Comparison of ENCODE assay signal across 8 cellular contexts in genomic region chr19:4723465-4724251, GRCh38. TPM values are rescaled to one million over a fixed set of nuclear protein-coding genes. Genes with fewer than 3 reads are reported as not detected.
DNase-seq lines count a peak whose midpoint lies in the region; ATAC-seq and TF ChIP-seq lines count a peak whose summit lies in the region.

DPP9 (minus strand) TSS chr19:4723842; CDS start chr19:4719906, 3,936 bp downstream.

- dilution Hi-C loops in mammary epithelial cell (cut with HindIII; ENCODE audit: low sequenced_read_pairs) = no loop called here

- 0% methylated on average over 26 of the region's 76 CpGs for WGBS in mammary epithelial cell (ENCODE audit: low coverage, missing lambda C conversion rate)

- no peaks in the 10 kb centered on the region for H3K9me3 ChIP-seq in WERI-Rb-1 (ENCODE audit: severe bottlenecking)
- H3K9me3 ChIP-seq in mammary epithelial cell (replicated peaks; ENCODE audit: insufficient read depth, low read length) = no peaks in the 10 kb centered on the region
- no peaks in the 10 kb centered on the region for H3K9me3 ChIP-seq in iPS-20b (ENCODE audit: insufficient read depth, low read depth, low read length)

- intact Hi-C loops in mammary epithelial cell (cut with micrococcal nuclease) = loop anchor here (1.0 to 5.0 kb wide), 6 partner anchors 10 to 249 kb away; partner anchors contain the start of genes FEM1A and MYDGF

- POLR2A ChIA-PET in AG04449 (lab: Yijun Ruan, JAX) = interaction anchor here (0.8 to 1.6 kb wide), 3 partner anchors 10 to 188 kb away, joined by 4 to 7 read pairs (median 6); partner anchors contain the start of gene FEM1A

- TF ChIP-seq CTCF in AG04449 (IDR thresholded peaks at IDR 0.05; ENCODE audit: insufficient read depth, low read length, missing control alignments) = peak; percentile 21
- TF ChIP-seq CTCF in WERI-Rb-1 (IDR thresholded peaks at IDR 0.05; ENCODE audit: low read depth, low read length) = peak; percentile 47
- peak in 1 of 2 donors; percentile 52 for TF ChIP-seq CTCF in mammary epithelial cell (conservative IDR thresholded peaks at IDR 0.05 in 1 of 2, IDR thresholded peaks at IDR 0.05 in 1 of 2; ENCODE audit: extremely low read depth in 1 of 2, insufficient read depth in 1 of 2, low read depth in 1 of 2, low read length in 2 of 2)

- H3K27ac ChIP-seq in WERI-Rb-1 (peak within 1 kb of the TSS; percentile 79), mammary epithelial cell (ENCODE audit: insufficient read depth, low read depth, low read length) (peak within 1 kb of the TSS; percentile 35), iPS-20b (ENCODE audit: low read length) (peak within 1 kb of the TSS; percentile 58), skin epidermis (peak within 1 kb of the TSS; percentile 85 to 99 (median 95))

- peaks cover 37% of the 10 kb centered on the region for H3K36me3 ChIP-seq in WERI-Rb-1
- peaks cover 6% of the 10 kb centered on the region for H3K36me3 ChIP-seq in mammary epithelial cell (ENCODE audit: insufficient read depth, low read length)
- peaks cover 24% of the 10 kb centered on the region for H3K36me3 ChIP-seq in iPS-20b (ENCODE audit: insufficient read depth, low read depth, low read length)

- H3K4me1 ChIP-seq in mammary epithelial cell (ENCODE audit: insufficient read depth, low read length) (peaks cover 24% of the 10 kb centered on the region), iPS-20b (ENCODE audit: insufficient read depth, low read length) (peaks cover 6% of the 10 kb centered on the region; the same call in 1 of the 2 replicates)

- no peaks in the 10 kb centered on the region for H4K20me1 ChIP-seq in mammary epithelial cell (ENCODE audit: insufficient read depth, low read length)

- BruUV-seq in mammary epithelial cell (replicated peaks; lab: Mats Ljungman, UMichigan) = no TSS peak

- H3K9ac ChIP-seq in mammary epithelial cell (ENCODE audit: insufficient read depth, low read length) (peak within 1 kb of the TSS; percentile 77), iPS-20b (ENCODE audit: low read depth, low read length) (peak within 1 kb of the TSS; percentile 88)

- peak within 1 kb of the TSS; percentile 93 for H3K4me3 ChIP-seq in AG04449 (ENCODE audit: low read depth, low read length)
- H3K4me3 ChIP-seq in WERI-Rb-1 (ENCODE audit: low read depth, low read length) = peak within 1 kb of the TSS; percentile 88
- peak within 1 kb of the TSS; percentile 73 to 96 (median 90) for H3K4me3 ChIP-seq in mammary epithelial cell (replicated peaks in 1 of 3; ENCODE audit: insufficient read depth in 1 of 3, low read depth in 2 of 3, low read length in 3 of 3)
- peak within 1 kb of the TSS; percentile 95 for H3K4me3 ChIP-seq in iPS-20b (ENCODE audit: low read length)
- peak within 1 kb of the TSS; percentile 80 to 100 (median 96) for H3K4me3 ChIP-seq in skin epidermis

- H3K79me2 ChIP-seq in mammary epithelial cell (ENCODE audit: insufficient read depth, low read length) = peaks cover 46% of the 10 kb centered on the region

- H3K27me3 ChIP-seq in WERI-Rb-1 (ENCODE audit: insufficient read depth, low read depth, severe bottlenecking) (no peaks in the 10 kb centered on the region), mammary epithelial cell (ENCODE audit: insufficient read depth, low read length) (no peaks in the 10 kb centered on the region), iPS-20b (ENCODE audit: insufficient read depth, low read length) (no peaks in the 10 kb centered on the region)

- CTCF ChIA-PET in AG04449 (lab: Yijun Ruan, JAX) = interaction anchor here (1.4 to 12.1 kb wide), 4 partner anchors 10 to 81 kb away, joined by 4 to 315 read pairs (median 9); partner anchors contain the start of gene FEM1A
- CTCF ChIA-PET in mammary epithelial cell (lab: Charles Lee; ENCODE audit: low non-redundant PET) = no interaction called here

- DNase-seq in AG04449 (ENCODE audit: low read depth, low spot score) = peak; percentile 89
- peak; percentile 97 for DNase-seq in NCI-H2227 (lab: John Stamatoyannopoulos, UW; ENCODE audit: unreplicated experiment)
- DNase-seq in WERI-Rb-1 = peak; percentile 97
- DNase-seq in mammary epithelial cell = peak; percentile 98

- H3K4me2 ChIP-seq in mammary epithelial cell (ENCODE audit: insufficient read depth, low read depth, low read length) = peak within 1 kb of the TSS; percentile 76

- peak within 1 kb of the TSS; percentile 61 for H2AFZ ChIP-seq in mammary epithelial cell (ENCODE audit: low read depth, low read length)

- in situ Hi-C loops in mammary epithelial cell (cut with MboI; ENCODE audit: low sequenced_read_pairs in 2 of 2) = no loop called here

- ATAC-seq in GM18873 (IDR thresholded peaks at IDR 0.05; ENCODE audit: low FRiP score, unreplicated experiment) (peak; percentile 81), HG03139 (IDR thresholded peaks at IDR 0.05; ENCODE audit: unreplicated experiment) (peak; percentile 83)

RNA-seq across cellular contexts. Expression of gene DPP9, which starts in this region (rescaled TPM):
- total RNA-seq in mammary epithelial cell = 100 to 1,000 TPM; 156 to 242 TPM
- 31.5 TPM for polyA plus RNA-seq in mammary epithelial cell
- 95.5 TPM for polyA minus RNA-seq in mammary epithelial cell

Comparison
In these comparisons a context has a peak if more than half of its experiments do, and no peak if none do; other contexts are left out.
1. Peak in every context shown above with its lines: DNase-seq, ATAC-seq, H3K4me3 ChIP-seq and H3K27ac ChIP-seq.
2. H3K27ac ChIP-seq: peak in every context shown above with its lines; median percentile 95 in skin epidermis; 79 in WERI-Rb-1; 58 in iPS-20b; 35 in mammary epithelial cell.